Comparison of ENCODE assay signal across 10 cellular contexts in the genomic region with DNA sequence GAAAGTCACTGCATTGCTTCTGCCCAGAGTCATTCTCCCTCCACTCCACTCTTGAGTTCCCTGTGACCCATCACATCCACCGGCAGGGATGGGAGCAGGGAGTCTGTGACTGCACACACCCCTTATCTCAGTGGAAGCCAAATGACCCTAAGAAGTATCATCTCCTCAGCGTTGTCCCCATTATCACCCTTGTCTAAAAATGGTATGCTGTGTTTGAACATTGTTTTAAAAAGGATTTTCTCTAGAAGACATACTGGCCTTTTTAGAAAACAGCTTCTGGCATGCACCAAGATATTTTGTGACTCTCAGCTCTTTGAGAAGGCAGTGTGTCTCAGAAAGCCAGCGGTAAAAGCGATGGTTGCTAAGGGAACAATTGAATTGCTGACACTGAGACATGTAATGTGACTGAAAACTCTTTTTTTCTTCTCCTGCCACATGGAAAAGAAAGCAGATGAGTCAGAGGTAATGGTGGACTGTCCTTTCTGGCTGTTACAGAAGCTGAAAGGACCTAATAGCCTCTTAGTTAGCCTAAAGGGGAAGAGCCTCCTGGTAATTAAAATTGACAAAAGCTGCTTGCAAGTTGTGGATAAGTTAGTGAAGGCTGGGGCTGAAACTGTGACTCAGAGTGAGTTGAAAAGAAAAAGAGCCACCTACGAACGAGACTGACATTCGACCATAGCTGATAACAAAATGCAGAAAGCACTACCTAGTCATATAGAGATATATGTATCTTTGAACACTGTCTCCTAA.
DNase-seq lines count a peak whose midpoint lies in the region; ATAC-seq and TF ChIP-seq lines count a peak whose summit lies in the region.
"Had no signal": no experiment of that assay in that cellular context is flagged by ENCODE, and none has a peak within 500 bp of the region (broad histone marks: within the 10 kb centered on the region; RNA-seq: fewer than 3 reads in every experiment).

No MANE protein-coding gene starts in this region.

- no peak overlapping the region for H3K27ac ChIP-seq in left lung

- H3K9me3 Mint-ChIP-seq in chondrocyte (ENCODE audit: low read depth) = no peaks in the 10 kb centered on the region

- intact Hi-C loops in left lung (cut with DNase I) = no loop called here

- no peak overlapping the region for H3K4me3 ChIP-seq in left lung

- H3K4me1 ChIP-seq in left lung = no peaks in the 10 kb centered on the region

- no peaks in the 10 kb centered on the region for H3K27me3 Mint-ChIP-seq in chondrocyte (ENCODE audit: low read depth)

- no peaks in the 10 kb centered on the region for H3K36me3 Mint-ChIP-seq in chondrocyte (ENCODE audit: low read depth)

- no peaks in the 10 kb centered on the region for H3K36me3 ChIP-seq in left lung

- no peak overlapping the region for H3K4me3 Mint-ChIP-seq in chondrocyte (ENCODE audit: unreplicated experiment)

- H3K27ac Mint-ChIP-seq in chondrocyte (ENCODE audit: unreplicated experiment) = peak overlapping the region; percentile 84

- peak; percentile 56 for DNase-seq in activated CD4-positive, alpha-beta T cell treated with anti-CD3 and anti-CD28 coated beads for 48 hours
- no peak for DNase-seq in activated CD4-positive, alpha-beta T cell treated with anti-CD3 and anti-CD28 coated beads for 1 hour
- DNase-seq in OCI-M1 (lab: John Stamatoyannopoulos, UW) (peak; percentile 77), chondrocyte (ENCODE audit: low spot score) (no peak), retina (peak; percentile 59), C1 segment of cervical spinal cord (lab: John Stamatoyannopoulos, UW) (no peak), D341Med (ENCODE audit: low spot score) (no peak), left lung (no peak)
- DNase-seq: ACHN, NCI-H187 had no signal

- no peaks in the 10 kb centered on the region for H3K9me3 ChIP-seq in left lung

- TF ChIP-seq CTCF in chondrocyte (IDR thresholded peaks at IDR 0.05) (no peak), left lung (IDR thresholded peaks at IDR 0.05) (no peak)

- no peak for ATAC-seq in left lung

- H3K27me3 ChIP-seq in left lung = no peaks in the 10 kb centered on the region

- H3K4me1 Mint-ChIP-seq in chondrocyte (ENCODE audit: low read depth) = peaks cover 9% of the 10 kb centered on the region

Comparison
In these comparisons a context has a peak if more than half of its experiments do, and no peak if none do; other contexts are left out.
1. DNase-seq: peak in activated CD4-positive, alpha-beta T cell treated with anti-CD3 and anti-CD28 coated beads for 48 hours (single experiment), OCI-M1 (single experiment) and retina (single experiment); none in activated CD4-positive, alpha-beta T cell treated with anti-CD3 and anti-CD28 coated beads for 1 hour (single experiment), chondrocyte (single experiment), C1 segment of cervical spinal cord (0 of 14), D341Med (single experiment) and left lung (0 of 2).